1 cellular context compared by ENCODE assay signal in genomic region chr2:20670315-20671035, GRCh38.
A peak's percentile ranks its signal among the peaks of the same experiment; 100 is the strongest.
TF ChIP-seq lines count a peak whose summit lies in the region.

No MANE protein-coding gene starts in this region.

TF ChIP-seq in H1, 55 proteins besides CTCF, POLR2A, EP300 and RAD21:
- TF ChIP-seq RBBP5 (IDR thresholded peaks at IDR 0.05; ENCODE audit: borderline replicate concordance, low read depth, low read length) (0 out of 2 replicates have a peak, but pooled peaks have one; percentile 21), SIRT6 (IDR thresholded peaks at IDR 0.05; ENCODE audit: low read length) (no peak), MAFK (IDR thresholded peaks at IDR 0.05; ENCODE audit: low read depth, low read length) (no peak), SIX5 (IDR thresholded peaks at IDR 0.05; ENCODE audit: low read depth, low read length) (no peak), CREB1 (IDR thresholded peaks at IDR 0.05) (no peak), CHD1 (IDR thresholded peaks at IDR 0.05; ENCODE audit: low read depth, low read length) (no peak), ASH2L (IDR thresholded peaks at IDR 0.05; ENCODE audit: low read length) (no peak), RXRA (IDR thresholded peaks at IDR 0.05; ENCODE audit: insufficient read depth, low read depth, low read length) (no peak), MAX (IDR thresholded peaks at IDR 0.05) (peak; percentile 66), FOSL1 (IDR thresholded peaks at IDR 0.05; ENCODE audit: insufficient read depth, low read depth, low read length) (no peak), SUZ12 (IDR thresholded peaks at IDR 0.05; ENCODE audit: low read length) (peak; percentile 85), KDM1A (IDR thresholded peaks at IDR 0.05; ENCODE audit: borderline replicate concordance, low read length) (no peak), YY1 (IDR thresholded peaks at IDR 0.05; ENCODE audit: low read depth, low read length) (no peak), ZNF274 (IDR thresholded peaks at IDR 0.05; ENCODE audit: borderline replicate concordance, extremely low read depth, low read length) (no peak), E2F6 (IDR thresholded peaks at IDR 0.05) (peak; percentile 59; the same call in 1 of the 2 replicates), POLR2AphosphoS5 (IDR thresholded peaks at IDR 0.05; ENCODE audit: low read depth, low read length) (no peak), EZH2 (IDR thresholded peaks at IDR 0.05; ENCODE audit: low read depth, low read length, severe bottlenecking) (peak; percentile 82), CBX8 (IDR thresholded peaks at IDR 0.05; ENCODE audit: borderline replicate concordance, low read depth, low read length) (no peak), NRF1 (IDR thresholded peaks at IDR 0.05; ENCODE audit: low read depth, low read length) (no peak), BACH1 (IDR thresholded peaks at IDR 0.05; ENCODE audit: low read length) (no peak)
